In genomic region chr3:129346690-129347440, GRCh38 we compare ENCODE assay signal across 22 cellular contexts.
DNase-seq lines count a peak whose midpoint lies in the region; ATAC-seq and TF ChIP-seq lines count a peak whose summit lies in the region.
"Had no signal": no experiment of that assay in that cellular context is flagged by ENCODE, and none has a peak within 500 bp of the region (broad histone marks: within the 10 kb centered on the region; RNA-seq: fewer than 3 reads in every experiment).

No MANE protein-coding gene starts in this region.

- H3K4me2 ChIP-seq in BLaER1 (peak overlapping the region; percentile 61), SK-N-SH (peak overlapping the region; percentile 11; the same call in 1 of the 2 replicates)

- intact Hi-C loops in lower lobe of right lung (cut with DNase I) = no loop called here

- ATAC-seq in lower lobe of right lung = no peak
- no peak for ATAC-seq in stimulated activated effector memory CD8-positive, alpha-beta T cell treated with anti-CD3 and anti-CD28 coated beads, Interleukin-12 subunit alpha, Interleukin-12 subunit beta, amount 100 ng/mL, for 72 hours
- ATAC-seq in activated CD8-positive, alpha-beta memory T cell treated with anti-CD3 and anti-CD28 coated beads, Interleukin-2, amount 10 ng/mL, durations not matched to agents 7 days and 5 days = no peak
- ATAC-seq: activated CD8-positive, alpha-beta T cell treated with anti-CD3 and anti-CD28 coated beads for 36 hours; natural killer cell; PC-3; WTC11 had no signal

- no peak for TF ChIP-seq EP300 in SK-N-SH (IDR thresholded peaks at IDR 0.05; ENCODE audit: borderline replicate concordance in 1 of 2, low read depth in 1 of 2, low read length in 1 of 2)

- DNase-seq in HT-29 (ENCODE audit: low spot score) (peak; percentile 41), SK-N-SH (no peak), lower lobe of right lung (peak; percentile 30), anterior cingulate cortex (lab: John Stamatoyannopoulos, UW) (no peak), SHP77 treated with DMSO at 0.1 percent for 48 hours (lab: John Stamatoyannopoulos, UW) (no peak)
- no peak for DNase-seq in stimulated activated effector memory CD8-positive, alpha-beta T cell treated with anti-CD3 and anti-CD28 coated beads, Interleukin-12 subunit alpha, Interleukin-12 subunit beta, amount 100 ng/mL, for 72 hours (ENCODE audit: low spot score in 2 of 2)
- no peak for DNase-seq in activated CD8-positive, alpha-beta memory T cell treated with anti-CD3 and anti-CD28 coated beads, Interleukin-2, amount 10 ng/mL, durations not matched to agents 7 days and 5 days
- DNase-seq: activated CD8-positive, alpha-beta T cell treated with anti-CD3 and anti-CD28 coated beads for 36 hours; activated T-cell treated with anti-CD3 and anti-CD28 coated beads, Interleukin-2, amount 50 U/mL, for 24 hours; CD4-positive, alpha-beta memory T cell; kidney; mesenchymal stem cell; natural killer cell; NCI-H2029 treated with DMSO at 0.1 percent for 48 hours; PC-3; stimulated activated CD4-positive, alpha-beta T cell treated with anti-CD3 and anti-CD28 coated beads, Interleukin-4, amount 100 ng/mL, for 4 hours; uterus had no signal

- TF ChIP-seq CTCF in SK-N-SH (IDR thresholded peaks at IDR 0.05) (no peak), lower lobe of right lung (IDR thresholded peaks at IDR 0.05) (no peak)

- H3K4me3 ChIP-seq in BLaER1 (no peak overlapping the region), SK-N-SH (ENCODE audit: low read depth in 2 of 2, low read length in 1 of 2) (no peak overlapping the region), lower lobe of right lung (no peak overlapping the region)
- H3K4me3 ChIP-seq: prostate gland, SJSA1, uterus had no signal

- WGBS in SK-N-SH (ENCODE audit: low lambda C conversion rate) = 64% methylated on average over 11 of the region's 12 CpGs

- no peaks in the 10 kb centered on the region for H3K36me3 Mint-ChIP-seq in stimulated activated effector memory CD8-positive, alpha-beta T cell treated with anti-CD3 and anti-CD28 coated beads, Interleukin-12 subunit alpha, Interleukin-12 subunit beta, amount 100 ng/mL, for 72 hours
- no peaks in the 10 kb centered on the region for H3K36me3 Mint-ChIP-seq in activated CD8-positive, alpha-beta memory T cell treated with anti-CD3 and anti-CD28 coated beads, Interleukin-2, amount 10 ng/mL, durations not matched to agents 7 days and 5 days
- H3K36me3 Mint-ChIP-seq: activated naive CD8-positive, alpha-beta T cell; CD4-positive, alpha-beta memory T cell; natural killer cell; WTC11 had no signal

- H2AFZ ChIP-seq in SK-N-SH (ENCODE audit: low read depth) = no peak overlapping the region

- CTCF ChIA-PET in SK-N-SH (lab: Yijun Ruan, JAX) = interaction anchor here (1.0 kb wide), 1 partner anchor 587 kb away, joined by 3 read pairs; no protein-coding TSS in a partner anchor
- CTCF ChIA-PET in activated CD8-positive, alpha-beta memory T cell treated with anti-CD3 and anti-CD28 coated beads, Interleukin-2, amount 10 ng/mL, durations not matched to agents 7 days and 5 days (lab: Charles Lee) = no interaction called here

- peaks cover 20% of the 10 kb centered on the region for H3K4me1 ChIP-seq in BLaER1
- H3K4me1 ChIP-seq in SK-N-SH (ENCODE audit: control insufficient read depth in 1 of 2, insufficient read depth in 2 of 2, low read depth in 1 of 2, low read length in 1 of 2) = peaks cover 0 to 33% of the 10 kb centered on the region in 2 experiments; a peak in 1 of 4 replicates
- peaks cover 27% of the 10 kb centered on the region for H3K4me1 ChIP-seq in lower lobe of right lung

- H3K36me3 ChIP-seq in BLaER1 = no peaks in the 10 kb centered on the region
- H3K36me3 ChIP-seq in SK-N-SH (replicated peaks in 1 of 2; ENCODE audit: control insufficient read depth in 1 of 2, insufficient read depth in 2 of 2, low read length in 1 of 2) = no peaks in the 10 kb centered on the region
- H3K36me3 ChIP-seq in lower lobe of right lung = no peaks in the 10 kb centered on the region
- H3K36me3 ChIP-seq: prostate gland, SJSA1, uterus had no signal

- H3F3A ChIP-seq in SK-N-SH (replicated peaks; ENCODE audit: insufficient read depth) = no peaks in the 10 kb centered on the region

- no peaks in the 10 kb centered on the region for H4K20me1 ChIP-seq in BLaER1
- no peaks in the 10 kb centered on the region for H4K20me1 ChIP-seq in SK-N-SH (ENCODE audit: insufficient read depth)

- peaks cover under 1% of the 10 kb centered on the region; the same call in 1 of the 2 replicates for H3K9me3 ChIP-seq in BLaER1
- no peaks in the 10 kb centered on the region for H3K9me3 ChIP-seq in SK-N-SH
- no peaks in the 10 kb centered on the region for H3K9me3 ChIP-seq in lower lobe of right lung
- H3K9me3 ChIP-seq: prostate gland, SJSA1, uterus had no signal

- H3K27me3 ChIP-seq in BLaER1 (peaks cover 31% of the 10 kb centered on the region), SK-N-SH (ENCODE audit: insufficient read depth) (no peaks in the 10 kb centered on the region), lower lobe of right lung (ENCODE audit: low read depth) (peaks cover 5% of the 10 kb centered on the region)
- H3K27me3 ChIP-seq: SJSA1, uterus had no signal

- H3K27ac ChIP-seq in BLaER1 = no peak overlapping the region
- peak overlapping the region in 1 of 2 experiments; percentile 39; a peak in 1 of 4 replicates for H3K27ac ChIP-seq in SK-N-SH (ENCODE audit: low read depth in 2 of 2, low read length in 1 of 2)
- no peak overlapping the region for H3K27ac ChIP-seq in lower lobe of right lung
- H3K27ac ChIP-seq: prostate gland, SJSA1, uterus had no signal

- H3K4me1 Mint-ChIP-seq in stimulated activated effector memory CD8-positive, alpha-beta T cell treated with anti-CD3 and anti-CD28 coated beads, Interleukin-12 subunit alpha, Interleukin-12 subunit beta, amount 100 ng/mL, for 72 hours = peaks cover 13% of the 10 kb centered on the region
- peaks cover 4% of the 10 kb centered on the region for H3K4me1 Mint-ChIP-seq in activated CD8-positive, alpha-beta memory T cell treated with anti-CD3 and anti-CD28 coated beads, Interleukin-2, amount 10 ng/mL, durations not matched to agents 7 days and 5 days
- H3K4me1 Mint-ChIP-seq: natural killer cell had no signal

- no peak overlapping the region for H3K4me3 Mint-ChIP-seq in stimulated activated effector memory CD8-positive, alpha-beta T cell treated with anti-CD3 and anti-CD28 coated beads, Interleukin-12 subunit alpha, Interleukin-12 subunit beta, amount 100 ng/mL, for 72 hours
- no peak overlapping the region for H3K4me3 Mint-ChIP-seq in activated CD8-positive, alpha-beta memory T cell treated with anti-CD3 and anti-CD28 coated beads, Interleukin-2, amount 10 ng/mL, durations not matched to agents 7 days and 5 days
- H3K4me3 Mint-ChIP-seq: activated CD8-positive, alpha-beta T cell treated with anti-CD3 and anti-CD28 coated beads for 36 hours; activated naive CD8-positive, alpha-beta T cell; activated T-cell treated with anti-CD3 and anti-CD28 coated beads, Interleukin-2, amount 50 U/mL, for 24 hours; CD4-positive, alpha-beta memory T cell; natural killer cell; WTC11 had no signal

- POLR2A ChIA-PET in SK-N-SH (lab: Yijun Ruan, JAX) = no interaction called here

- no peak overlapping the region for H3K27ac Mint-ChIP-seq in stimulated activated effector memory CD8-positive, alpha-beta T cell treated with anti-CD3 and anti-CD28 coated beads, Interleukin-12 subunit alpha, Interleukin-12 subunit beta, amount 100 ng/mL, for 72 hours
- H3K27ac Mint-ChIP-seq in activated CD8-positive, alpha-beta memory T cell treated with anti-CD3 and anti-CD28 coated beads, Interleukin-2, amount 10 ng/mL, durations not matched to agents 7 days and 5 days = no peak overlapping the region
- H3K27ac Mint-ChIP-seq: activated CD8-positive, alpha-beta T cell treated with anti-CD3 and anti-CD28 coated beads for 36 hours; activated naive CD8-positive, alpha-beta T cell; activated T-cell treated with anti-CD3 and anti-CD28 coated beads, Interleukin-2, amount 50 U/mL, for 24 hours; CD4-positive, alpha-beta memory T cell; natural killer cell; WTC11 had no signal

- H3K9me3 Mint-ChIP-seq in stimulated activated effector memory CD8-positive, alpha-beta T cell treated with anti-CD3 and anti-CD28 coated beads, Interleukin-12 subunit alpha, Interleukin-12 subunit beta, amount 100 ng/mL, for 72 hours = no peaks in the 10 kb centered on the region
- no peaks in the 10 kb centered on the region for H3K9me3 Mint-ChIP-seq in activated CD8-positive, alpha-beta memory T cell treated with anti-CD3 and anti-CD28 coated beads, Interleukin-2, amount 10 ng/mL, durations not matched to agents 7 days and 5 days (ENCODE audit: low read depth)
- H3K9me3 Mint-ChIP-seq: activated CD8-positive, alpha-beta T cell treated with anti-CD3 and anti-CD28 coated beads for 36 hours; activated T-cell treated with anti-CD3 and anti-CD28 coated beads, Interleukin-2, amount 50 U/mL, for 24 hours; natural killer cell; WTC11 had no signal

- no peaks in the 10 kb centered on the region for H3K9me2 ChIP-seq in SK-N-SH

- no peaks in the 10 kb centered on the region for H3K79me2 ChIP-seq in SK-N-SH (ENCODE audit: insufficient read depth)

- H3K9ac ChIP-seq in BLaER1 = 0 out of 2 replicates have a peak overlapping the region, but pooled peaks have one; percentile 54
- H3K9ac ChIP-seq in SK-N-SH = no peak overlapping the region

- peaks cover 28% of the 10 kb centered on the region for H3K27me3 Mint-ChIP-seq in activated CD8-positive, alpha-beta memory T cell treated with anti-CD3 and anti-CD28 coated beads, Interleukin-2, amount 10 ng/mL, durations not matched to agents 7 days and 5 days

- no peak for TF ChIP-seq RAD21 in SK-N-SH (IDR thresholded peaks at IDR 0.05; ENCODE audit: low read length)

TF ChIP-seq in SK-N-SH, 30 proteins besides CTCF, POLR2A, EP300 and RAD21 (continues in another document):
- no peak for TF ChIP-seq GATA2 (CRISPR knock-in tag; IDR thresholded peaks at IDR 0.05)
- no peak for TF ChIP-seq MAX (IDR thresholded peaks at IDR 0.05; ENCODE audit: low read depth)
- TF ChIP-seq FOXM1 (IDR thresholded peaks at IDR 0.05; ENCODE audit: low read depth) = no peak
- no peak for TF ChIP-seq SMC3 (IDR thresholded peaks at IDR 0.05; ENCODE audit: low read depth, low read length)
- no peak for TF ChIP-seq SIN3A (IDR thresholded peaks at IDR 0.05; ENCODE audit: borderline replicate concordance, low read depth, low read length)
- TF ChIP-seq RCOR1 (IDR thresholded peaks at IDR 0.05; ENCODE audit: low read length) = no peak
- TF ChIP-seq MEF2A (IDR thresholded peaks at IDR 0.05; ENCODE audit: borderline replicate concordance, low read depth) = no peak

Comparison
In these comparisons a context has a peak if more than half of its experiments do, and no peak if none do; other contexts are left out.
1. DNase-seq: peak in HT-29 (single experiment) and lower lobe of right lung (single experiment); none in SK-N-SH (single experiment), anterior cingulate cortex (0 of 58), SHP77 treated with DMSO at 0.1 percent for 48 hours (single experiment), stimulated activated effector memory CD8-positive, alpha-beta T cell treated with anti-CD3 and anti-CD28 coated beads, Interleukin-12 subunit alpha, Interleukin-12 subunit beta, amount 100 ng/mL, for 72 hours (0 of 2) and activated CD8-positive, alpha-beta memory T cell treated with anti-CD3 and anti-CD28 coated beads, Interleukin-2, amount 10 ng/mL, durations not matched to agents 7 days and 5 days (single experiment).